ENCODE assay signal across 8 cellular contexts in the genomic region with DNA sequence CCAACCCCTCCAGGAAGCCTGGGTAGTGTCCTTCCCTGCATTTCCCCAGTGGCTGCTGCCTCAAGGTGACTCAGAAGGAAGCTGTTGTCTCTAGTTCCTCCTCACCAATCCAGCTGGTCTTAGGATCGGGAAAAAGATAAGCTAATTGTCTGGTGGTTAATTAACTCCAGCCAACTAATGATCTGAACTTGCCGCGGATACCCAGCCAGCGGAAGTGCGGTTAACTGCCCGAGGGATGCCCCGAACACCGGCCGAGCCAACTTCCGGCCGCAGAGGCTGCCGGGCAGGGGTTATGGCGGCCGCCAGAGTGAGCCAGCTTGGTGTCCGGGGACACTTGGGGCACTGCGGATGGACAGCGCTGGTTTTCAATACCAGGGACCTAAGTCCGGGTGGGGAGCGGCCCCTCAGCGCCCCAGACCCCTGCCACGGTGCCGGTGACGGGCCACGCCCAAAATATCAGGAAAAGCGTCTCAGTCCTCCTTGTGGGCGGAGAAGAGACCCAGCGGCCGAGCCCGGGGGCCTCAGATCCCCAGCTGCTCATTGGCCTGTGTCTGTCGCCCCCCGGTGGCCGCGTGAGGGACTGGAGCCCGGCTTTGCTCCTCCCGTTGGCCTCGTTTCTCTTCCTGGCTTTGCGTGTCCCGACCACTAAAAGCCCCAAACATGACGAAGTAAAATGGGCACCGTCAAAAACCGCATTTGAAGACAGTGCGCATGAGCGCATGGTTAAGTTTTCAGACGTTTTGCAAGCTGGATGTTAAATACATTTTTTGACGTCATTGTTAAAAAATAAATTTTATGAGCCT. TPM values are rescaled to one million over a fixed set of nuclear protein-coding genes. Genes with fewer than 3 reads are reported as not detected.
DNase-seq lines count a peak whose midpoint lies in the region; ATAC-seq and TF ChIP-seq lines count a peak whose summit lies in the region.

No MANE protein-coding gene starts in this region.

- no peaks in the 10 kb centered on the region for H3K36me3 ChIP-seq in ovary
- no peaks in the 10 kb centered on the region for H3K36me3 ChIP-seq in thyroid gland

- H3K4me1 Mint-ChIP-seq in activated naive CD8-positive, alpha-beta T cell treated with anti-CD3 and anti-CD28 coated beads, Interleukin-2, amount 10 ng/mL, durations not matched to agents 7 days and 5 days: peaks cover 19% of the 10 kb centered on the region

- H3K4me3 Mint-ChIP-seq in activated naive CD8-positive, alpha-beta T cell treated with anti-CD3 and anti-CD28 coated beads, Interleukin-2, amount 10 ng/mL, durations not matched to agents 7 days and 5 days: peak overlapping the region; percentile 87

- POLR2A ChIA-PET in activated naive CD8-positive, alpha-beta T cell treated with anti-CD3 and anti-CD28 coated beads, Interleukin-2, amount 10 ng/mL, durations not matched to agents 7 days and 5 days (lab: Charles Lee): interaction anchor here (0.5 to 2.0 kb wide), 12 partner anchors 15 to 181 kb away, joined by 3 to 19 read pairs (median 4); a partner anchor contains a TSS

- H3K9me3 ChIP-seq in ovary (no peaks in the 10 kb centered on the region), thyroid gland (no peaks in the 10 kb centered on the region)

- H3K27me3 ChIP-seq in ovary: no peaks in the 10 kb centered on the region
- H3K27me3 ChIP-seq in thyroid gland: no peaks in the 10 kb centered on the region

- H3K27ac ChIP-seq in ovary (peak overlapping the region in 1 of 2 donors; percentile 85), thyroid gland (peak overlapping the region; percentile 81 to 92 (median 86))

- H3K4me1 ChIP-seq in ovary (ENCODE audit: insufficient read depth) (peaks cover 3% of the 10 kb centered on the region), thyroid gland (peaks cover 4 to 6% of the 10 kb centered on the region in 2 donors)

- DNase-seq in NCI-H1092 (lab: John Stamatoyannopoulos, UW): peak; percentile 64
- DNase-seq in SKM-1 (lab: John Stamatoyannopoulos, UW; ENCODE audit: unreplicated experiment): peak; percentile 87
- DNase-seq in activated naive CD8-positive, alpha-beta T cell treated with anti-CD3 and anti-CD28 coated beads, Interleukin-2, amount 10 ng/mL, durations not matched to agents 7 days and 5 days: peak; percentile 96
- peak; percentile 96 for DNase-seq in Right ventricle myocardium inferior (ENCODE audit: missing footprints)
- peak; percentile 87 to 96 (median 93) for DNase-seq in ovary
- peak; percentile 93 to 94 for DNase-seq in thyroid gland

- peaks cover 2% of the 10 kb centered on the region for H3K27me3 Mint-ChIP-seq in activated naive CD8-positive, alpha-beta T cell treated with anti-CD3 and anti-CD28 coated beads, Interleukin-2, amount 10 ng/mL, durations not matched to agents 7 days and 5 days

- TF ChIP-seq CTCF in ovary (IDR thresholded peaks at IDR 0.05): peak; percentile 95 to 96 (median 95)
- peak; percentile 88 to 99 (median 93) for TF ChIP-seq CTCF in thyroid gland (IDR thresholded peaks at IDR 0.05)

- no peak for TF ChIP-seq EP300 in ovary (IDR thresholded peaks at IDR 0.05)

- H3K4me3 ChIP-seq in GM08714 (ENCODE audit: low read length) (peak overlapping the region; percentile 52; the same call in 1 of the 2 replicates), ovary (peak overlapping the region; percentile 61), thyroid gland (replicated peaks in 1 of 3) (peak overlapping the region; percentile 34 to 85 (median 54))

- no peaks in the 10 kb centered on the region for H3K9me3 Mint-ChIP-seq in activated naive CD8-positive, alpha-beta T cell treated with anti-CD3 and anti-CD28 coated beads, Interleukin-2, amount 10 ng/mL, durations not matched to agents 7 days and 5 days

- no peaks in the 10 kb centered on the region for H3K36me3 Mint-ChIP-seq in activated naive CD8-positive, alpha-beta T cell treated with anti-CD3 and anti-CD28 coated beads, Interleukin-2, amount 10 ng/mL, durations not matched to agents 7 days and 5 days

- peak overlapping the region; percentile 87 for H3K27ac Mint-ChIP-seq in activated naive CD8-positive, alpha-beta T cell treated with anti-CD3 and anti-CD28 coated beads, Interleukin-2, amount 10 ng/mL, durations not matched to agents 7 days and 5 days

- WGBS in ovary, 3 donors: 0 to 1% (median 1%) methylated on average over 41 to 45 of the region's 45 CpGs
- 1 to 4% methylated on average over 8 to 28 of the region's 45 CpGs for WGBS in thyroid gland, 2 donors

- intact Hi-C loops in Right ventricle myocardium inferior (cut with DNase I): loop anchor here (1.0 to 10.0 kb wide), 4 partner anchors 29 to 173 kb away; a partner anchor contains a TSS
- intact Hi-C loops in ovary (cut with DNase I): loop anchor here in 1 of 4 donors (5.0 kb wide), 1 partner anchor 64 kb away; no protein-coding TSS in a partner anchor
- intact Hi-C loops in thyroid gland (cut with DNase I): no loop called here

- peak; percentile 49 for TF ChIP-seq POLR2A in ovary (IDR thresholded peaks at IDR 0.05)
- peak in 1 of 2 donors; percentile 59 for TF ChIP-seq POLR2A in thyroid gland (IDR thresholded peaks at IDR 0.05)

- ATAC-seq in HG02571 (IDR thresholded peaks at IDR 0.05; ENCODE audit: unreplicated experiment) (peak; percentile 81), Right ventricle myocardium inferior (peak; percentile 98)
- peak; percentile 95 for ATAC-seq in activated naive CD8-positive, alpha-beta T cell treated with anti-CD3 and anti-CD28 coated beads, Interleukin-2, amount 10 ng/mL, durations not matched to agents 7 days and 5 days (ENCODE audit: low read depth)

RNA-seq across cellular contexts. Expression of a gene that starts 10.2 kb away (rescaled TPM):
- not detected for total RNA-seq in activated naive CD8-positive, alpha-beta T cell treated with anti-CD3 and anti-CD28 coated beads, Interleukin-2, amount 10 ng/mL, durations not matched to agents 7 days and 5 days
- total RNA-seq in Right ventricle myocardium inferior (not detected), ovary (1 to 10 TPM in 4 of 7 donors, under 1 TPM in 1, not detected in 2; 0.60 to 7.2 (median 1.3) TPM), thyroid gland (1 to 10 TPM; 1.2 to 7.7 (median 4.6) TPM)
- polyA plus RNA-seq in ovary: under 1 TPM in 1 of 2 donors, not detected in 1; 0.10 TPM

RNA-seq across cellular contexts. Expression of a gene that starts 14.8 kb away (rescaled TPM):
- 10 to 100 TPM; 21.0 to 21.2 TPM for total RNA-seq in activated naive CD8-positive, alpha-beta T cell treated with anti-CD3 and anti-CD28 coated beads, Interleukin-2, amount 10 ng/mL, durations not matched to agents 7 days and 5 days
- total RNA-seq in Right ventricle myocardium inferior (31.3 TPM), ovary (10 to 100 TPM; 24.7 to 46.0 (median 30.6) TPM), thyroid gland (10 to 100 TPM; 58.4 to 89.3 (median 73.8) TPM)
- 10 to 100 TPM in 1 of 2 donors, 1 to 10 TPM in 1; 3.0 to 50.9 TPM for polyA plus RNA-seq in ovary

RNA-seq across cellular contexts. Expression of a gene that starts 38.1 kb away (rescaled TPM):
- 1 to 10 TPM; 6.7 to 8.1 TPM for total RNA-seq in activated naive CD8-positive, alpha-beta T cell treated with anti-CD3 and anti-CD28 coated beads, Interleukin-2, amount 10 ng/mL, durations not matched to agents 7 days and 5 days
- total RNA-seq in Right ventricle myocardium inferior (0.35 TPM), ovary (1 to 10 TPM in 1 of 7 donors, under 1 TPM in 3, not detected in 3; 0.32 to 1.0 (median 0.45) TPM), thyroid gland (not detected)
- 1 to 10 TPM in 1 of 2 donors, under 1 TPM in 1; 0.28 to 1.8 TPM for polyA plus RNA-seq in ovary

RNA-seq across cellular contexts. Expression of a gene that starts 43.5 kb away (rescaled TPM):
- total RNA-seq in activated naive CD8-positive, alpha-beta T cell treated with anti-CD3 and anti-CD28 coated beads, Interleukin-2, amount 10 ng/mL, durations not matched to agents 7 days and 5 days: 10 to 100 TPM; 65.5 to 69.7 TPM
- total RNA-seq in Right ventricle myocardium inferior: 34.5 TPM
- 10 to 100 TPM; 31.4 to 66.9 (median 55.3) TPM for total RNA-seq in ovary
- 10 to 100 TPM in 1 of 2 donors, 1 to 10 TPM in 1; 2.2 to 37.2 TPM for polyA plus RNA-seq in ovary
- 10 to 100 TPM; 31.3 to 49.8 (median 41.5) TPM for total RNA-seq in thyroid gland

RNA-seq across cellular contexts. Expression of a gene that starts 51.2 kb away (rescaled TPM):
- total RNA-seq in activated naive CD8-positive, alpha-beta T cell treated with anti-CD3 and anti-CD28 coated beads, Interleukin-2, amount 10 ng/mL, durations not matched to agents 7 days and 5 days: 1 to 10 TPM; 5.6 to 6.9 TPM
- total RNA-seq in Right ventricle myocardium inferior (not detected), ovary (1 to 10 TPM in 3 of 7 donors, under 1 TPM in 1, not detected in 3; 0.87 to 9.3 (median 2.4) TPM), thyroid gland (under 1 TPM in 1 of 4 donors, not detected in 3; 0.56 TPM)
- polyA plus RNA-seq in ovary: under 1 TPM in 1 of 2 donors, not detected in 1; 0.53 TPM
